1 cellular context compared by ENCODE assay signal in the genomic region with DNA sequence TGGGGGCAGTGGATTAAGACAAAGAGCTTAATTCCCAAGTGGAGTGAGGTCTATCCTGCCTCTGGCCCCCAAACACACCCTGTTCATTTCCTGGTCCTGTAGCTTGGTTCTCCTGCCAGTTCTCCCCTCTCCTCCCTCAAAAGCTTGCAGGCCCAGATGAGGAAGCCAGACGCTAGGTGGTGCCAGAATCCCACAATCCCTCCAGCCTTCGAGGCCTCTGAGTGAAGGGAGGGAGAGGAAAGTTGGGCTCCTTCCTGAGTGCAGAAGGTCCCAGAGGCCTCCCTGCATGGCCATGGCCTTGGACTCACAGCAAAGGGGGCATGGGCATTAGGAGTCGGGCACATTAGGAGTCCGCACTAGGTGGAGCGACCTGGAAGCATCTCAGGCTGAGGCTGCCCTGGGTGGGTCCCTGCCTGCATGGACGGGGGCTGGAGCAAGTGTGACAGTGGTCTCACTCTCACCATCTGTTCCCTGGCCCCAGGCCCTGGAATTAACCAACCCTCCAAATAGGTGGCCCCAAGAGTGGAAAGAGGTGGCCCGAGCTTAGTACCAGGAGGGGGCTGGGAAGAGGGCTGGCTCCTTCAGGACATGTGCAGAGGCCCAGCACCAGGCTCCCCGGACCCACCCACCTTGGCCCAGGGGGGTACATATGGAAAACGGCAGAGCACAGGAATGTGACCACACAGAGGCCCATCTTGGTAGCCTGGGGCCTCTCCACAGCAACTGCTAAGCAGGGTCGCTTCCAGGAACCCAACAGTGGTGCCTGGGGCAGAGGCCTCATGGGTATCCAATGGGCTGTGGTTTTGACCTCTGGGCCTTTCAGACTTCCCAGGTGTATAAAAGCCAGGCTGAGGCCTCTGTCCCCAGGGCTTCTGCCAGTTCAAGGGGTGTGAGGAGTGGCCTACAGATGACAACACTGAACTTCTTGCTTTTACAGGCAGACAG.
TF ChIP-seq lines count a peak whose summit lies in the region.

No MANE protein-coding gene starts in this region.

TF ChIP-seq in H1, 55 proteins besides CTCF, POLR2A, EP300 and RAD21:
- TF ChIP-seq KDM5A (IDR thresholded peaks at IDR 0.05; ENCODE audit: low read length), result no peak
- TF ChIP-seq BCL11A (IDR thresholded peaks at IDR 0.05; ENCODE audit: low read depth in 2 of 2, low read length in 2 of 2), result no peak
- TF ChIP-seq YY1 (IDR thresholded peaks at IDR 0.05; ENCODE audit: low read depth, low read length), result 0 out of 2 replicates have a peak, but pooled peaks have one; percentile 9
